In the genomic region with DNA sequence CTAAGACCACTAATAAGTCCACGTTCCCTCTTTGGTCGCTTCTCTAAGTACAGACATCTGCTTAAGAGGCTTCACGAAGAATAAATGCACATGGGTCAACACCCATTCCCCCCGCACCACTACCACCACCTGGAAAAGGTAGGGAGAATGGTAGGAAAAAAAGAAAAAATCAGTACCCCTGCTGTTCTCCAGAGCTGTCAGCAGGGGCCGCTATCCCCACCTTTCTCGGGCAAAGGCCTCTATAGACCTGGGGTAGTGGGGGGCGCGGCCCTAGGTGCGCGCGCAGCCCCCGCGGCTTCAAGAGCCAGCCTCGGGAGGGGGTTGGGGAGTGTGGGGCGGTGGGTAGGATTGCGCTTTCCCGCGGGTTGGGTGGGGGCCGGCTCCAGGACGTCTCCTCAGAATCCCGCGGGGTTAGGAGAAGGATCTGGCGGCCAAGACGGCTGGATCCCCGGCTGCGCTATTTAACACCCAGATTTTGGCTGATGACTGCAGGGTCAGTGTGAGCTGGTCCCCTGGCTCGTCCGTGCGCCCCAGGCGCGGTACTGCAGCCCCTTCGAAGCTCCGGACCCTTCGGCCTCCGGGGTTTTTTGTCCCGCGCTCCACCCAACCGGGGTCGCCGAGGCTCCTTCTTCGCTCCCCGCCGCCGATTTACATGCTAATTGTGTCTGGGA, we compare ENCODE assay signal across 8 cellular contexts. TPM values are rescaled to one million over a fixed set of nuclear protein-coding genes. Genes with fewer than 3 reads are reported as not detected.
DNase-seq lines count a peak whose midpoint lies in the region; ATAC-seq, FAIRE-seq and TF ChIP-seq lines count a peak whose summit lies in the region.

No MANE protein-coding gene starts in this region.

- no peaks in the 10 kb centered on the region for H3K36me3 ChIP-seq in SK-N-MC (ENCODE audit: insufficient read depth, low read length)
- H3K36me3 ChIP-seq in left lung, result no peaks in the 10 kb centered on the region

- peaks cover 0 to 14% (median 0%) of the 10 kb centered on the region in 45 donors for H3K27me3 ChIP-seq in dorsolateral prefrontal cortex
- peaks cover 37 to 73% of the 10 kb centered on the region in 2 donors for H3K27me3 ChIP-seq in left lung

- H3K27ac ChIP-seq in SK-N-MC (no peak overlapping the region), dorsolateral prefrontal cortex (peak overlapping the region in 50 of 59 donors; percentile 11 to 93 (median 87)), left lung (peak overlapping the region in 1 of 2 donors; percentile 78)

- DNase-seq in D721Med (ENCODE audit: insufficient read length, low spot score) (peak; percentile 50), SK-N-MC (ENCODE audit: low read depth, low spot score) (no peak), dorsolateral prefrontal cortex (peak in 8 of 10 donors; percentile 29 to 67 (median 54)), left lung (peak in 1 of 2 donors; percentile 41)
- peak; percentile 19 to 34 for DNase-seq in stimulated activated CD8-positive, alpha-beta memory T cell treated with anti-CD3 and anti-CD28 coated beads, Interleukin-7, amount 100 ng/mL, for 48 hours (ENCODE audit: extremely low read depth in 1 of 2, low read depth in 1 of 2)

- peaks cover 13 to 41% of the 10 kb centered on the region in 2 donors for H3K4me1 ChIP-seq in left lung

- intact Hi-C loops in dorsolateral prefrontal cortex (cut with DNase I) (loop anchor here (2.0 to 10.0 kb wide), 5 partner anchors 47 to 373 kb away; no protein-coding TSS in a partner anchor), left lung (cut with DNase I) (no loop called here)

- no peak for FAIRE-seq in D721Med (lab: Jason Lieb, UNC)

- H3K9ac ChIP-seq in SK-N-MC (ENCODE audit: insufficient read length), result peak overlapping the region; percentile 64

- H3K4me3 ChIP-seq in SK-N-MC, result peak overlapping the region; percentile 89
- peak overlapping the region; percentile 65 to 91 (median 79) for H3K4me3 ChIP-seq in dorsolateral prefrontal cortex
- peak overlapping the region; percentile 45 to 51 for H3K4me3 ChIP-seq in left lung

- no peaks in the 10 kb centered on the region for H3K9me3 ChIP-seq in SK-N-MC (ENCODE audit: low read depth, low read length)
- H3K9me3 ChIP-seq in left lung, result no peaks in the 10 kb centered on the region

- peak; percentile 65 for TF ChIP-seq CTCF in D721Med (IDR thresholded peaks at IDR 0.05; ENCODE audit: insufficient read depth, missing control alignments)
- peak; percentile 68 to 93 (median 84) for TF ChIP-seq CTCF in dorsolateral prefrontal cortex (IDR thresholded peaks at IDR 0.05 in 54 of 56, conservative IDR thresholded peaks at IDR 0.05 in 2 of 56; ENCODE audit: low read depth in 1 of 56, partially characterized antibody in 56 of 56)
- peak; percentile 46 to 81 for TF ChIP-seq CTCF in left lung (IDR thresholded peaks at IDR 0.05)

- peak; percentile 40 for ATAC-seq in GM19351 (IDR thresholded peaks at IDR 0.05; ENCODE audit: unreplicated experiment)
- ATAC-seq in HG03354 (IDR thresholded peaks at IDR 0.05; ENCODE audit: poor library complexity, severe bottlenecking, unreplicated experiment), result peak; percentile 52
- peak; percentile 75 for ATAC-seq in left lung
- no peak for ATAC-seq in GM18858 (IDR thresholded peaks at IDR 0.05; ENCODE audit: unreplicated experiment)

RNA-seq across cellular contexts. Expression of a gene that starts 1.6 kb away (rescaled TPM):
- total RNA-seq in dorsolateral prefrontal cortex, result 100 to 1,000 TPM in 20 of 120 experiments, 10 to 100 TPM in 100; 32.1 to 205 (median 70.3) TPM
- total RNA-seq in left lung, result 10 to 100 TPM; 15.3 to 24.8 TPM

Comparison
In these comparisons a context has a peak if more than half of its experiments do, and no peak if none do; other contexts are left out.
1. intact Hi-C loops: an anchor here in dorsolateral prefrontal cortex (2.0 to 10.0 kb wide); none called in left lung.